In genomic region chr2:69253893-69254292, GRCh38 we compare ENCODE assay signal across 10 cellular contexts.
DNase-seq lines count a peak whose midpoint lies in the region; ATAC-seq, FAIRE-seq and TF ChIP-seq lines count a peak whose summit lies in the region.
"Had no signal": no experiment of that assay in that cellular context is flagged by ENCODE, and none has a peak within 500 bp of the region (broad histone marks: within the 10 kb centered on the region; RNA-seq: fewer than 3 reads in every experiment).

No MANE protein-coding gene starts in this region.

- 27% methylated on average over 7 of the region's 7 CpGs for WGBS in right cardiac atrium
- WGBS in spleen, 5 donors = 73 to 77% (median 76%) methylated on average over 7 of the region's 7 CpGs

- H3K27me3 ChIP-seq in right cardiac atrium (ENCODE audit: control insufficient read depth, insufficient read depth) (no peaks in the 10 kb centered on the region), spleen (replicated peaks in 1 of 7) (peaks cover 0 to 10% (median 0%) of the 10 kb centered on the region in 7 donors)

- no peaks in the 10 kb centered on the region for H3K4me1 Mint-ChIP-seq in activated CD8-positive, alpha-beta T cell treated with anti-CD3 and anti-CD28 coated beads, Interleukin-2, amount 10 ng/mL, durations not matched to agents 7 days and 5 days (ENCODE audit: low read depth)
- H3K4me1 Mint-ChIP-seq in T-helper 2 cell treated with Interferon-gamma antibody and Interleukin-4, amounts not matched to agents 5 μg/mL and 100 μg/mL, for 36 hours (ENCODE audit: low read depth) = no peaks in the 10 kb centered on the region

- no peaks in the 10 kb centered on the region for H3K36me3 Mint-ChIP-seq in activated CD8-positive, alpha-beta T cell treated with anti-CD3 and anti-CD28 coated beads, Interleukin-2, amount 10 ng/mL, durations not matched to agents 7 days and 5 days (ENCODE audit: low read depth)
- no peaks in the 10 kb centered on the region for H3K36me3 Mint-ChIP-seq in T-helper 2 cell treated with Interferon-gamma antibody and Interleukin-4, amounts not matched to agents 5 μg/mL and 100 μg/mL, for 36 hours (ENCODE audit: low read depth)

- no peak for FAIRE-seq in kidney (lab: Jason Lieb, UNC)
- FAIRE-seq: GM12891 had no signal

- H3K27ac ChIP-seq in right cardiac atrium (ENCODE audit: low read length) (no peak overlapping the region), spleen (peak overlapping the region in 7 of 8 donors; percentile 16 to 68 (median 49)), kidney (ENCODE audit: low read depth in 2 of 2, low read length in 2 of 2) (peak overlapping the region in 1 of 2 donors; percentile 55)

- no peak for TF ChIP-seq CTCF in HFF-Myc (IDR thresholded peaks at IDR 0.05; ENCODE audit: low read depth, low read length, missing control alignments)
- no peak for TF ChIP-seq CTCF in spleen (IDR thresholded peaks at IDR 0.05 in 8 of 11, conservative IDR thresholded peaks at IDR 0.05 in 3 of 11)
- TF ChIP-seq CTCF in kidney (IDR thresholded peaks at IDR 0.05; ENCODE audit: borderline replicate concordance, extremely low read depth, insufficient read depth) = no peak

- H3K4me3 ChIP-seq in HFF-Myc (replicated peaks; ENCODE audit: low read depth, low read length) = no peak overlapping the region
- H3K4me3 ChIP-seq in right cardiac atrium (ENCODE audit: low read length) = no peak overlapping the region
- H3K4me3 ChIP-seq in spleen = no peak overlapping the region
- no peak overlapping the region for H3K4me3 ChIP-seq in kidney (ENCODE audit: low read length in 2 of 2)

- peak; percentile 39 for DNase-seq in HFF-Myc (ENCODE audit: extremely low read depth, low read depth)
- peak; percentile 92 for DNase-seq in astrocyte of the hippocampus (ENCODE audit: low read depth, low spot score)
- peak in 2 of 3 donors; percentile 55 to 69 for DNase-seq in right cardiac atrium
- no peak for DNase-seq in spleen
- no peak for DNase-seq in activated CD8-positive, alpha-beta T cell treated with anti-CD3 and anti-CD28 coated beads, Interleukin-2, amount 10 ng/mL, durations not matched to agents 7 days and 5 days
- DNase-seq in T-helper 2 cell treated with Interferon-gamma antibody and Interleukin-4, amounts not matched to agents 5 μg/mL and 100 μg/mL, for 36 hours (ENCODE audit: low spot score) = no peak
- DNase-seq in kidney = no peak
- DNase-seq: NCI-H2171 treated with DMSO at 0.1 percent for 48 hours had no signal

- ATAC-seq in right cardiac atrium = peak; percentile 94 to 97
- no peak for ATAC-seq in HG03460 (IDR thresholded peaks at IDR 0.05; ENCODE audit: unreplicated experiment)
- no peak for ATAC-seq in activated CD8-positive, alpha-beta T cell treated with anti-CD3 and anti-CD28 coated beads, Interleukin-2, amount 10 ng/mL, durations not matched to agents 7 days and 5 days

- H3K27ac Mint-ChIP-seq in activated CD8-positive, alpha-beta T cell treated with anti-CD3 and anti-CD28 coated beads, Interleukin-2, amount 10 ng/mL, durations not matched to agents 7 days and 5 days = no peak overlapping the region
- H3K27ac Mint-ChIP-seq in T-helper 2 cell treated with Interferon-gamma antibody and Interleukin-4, amounts not matched to agents 5 μg/mL and 100 μg/mL, for 36 hours = no peak overlapping the region

- no peak for TF ChIP-seq POLR2A in spleen (IDR thresholded peaks at IDR 0.05)

- CTCF ChIA-PET in activated CD8-positive, alpha-beta T cell treated with anti-CD3 and anti-CD28 coated beads, Interleukin-2, amount 10 ng/mL, durations not matched to agents 7 days and 5 days (lab: Charles Lee) = no interaction called here

- H3K27me3 Mint-ChIP-seq in activated CD8-positive, alpha-beta T cell treated with anti-CD3 and anti-CD28 coated beads, Interleukin-2, amount 10 ng/mL, durations not matched to agents 7 days and 5 days (ENCODE audit: low read depth) = peaks cover 36% of the 10 kb centered on the region
- H3K27me3 Mint-ChIP-seq in T-helper 2 cell treated with Interferon-gamma antibody and Interleukin-4, amounts not matched to agents 5 μg/mL and 100 μg/mL, for 36 hours (ENCODE audit: low read depth) = peaks cover 30% of the 10 kb centered on the region

- H3K9me3 ChIP-seq in right cardiac atrium (ENCODE audit: control insufficient read depth, low read length) (no peaks in the 10 kb centered on the region), spleen (peaks cover 0 to 10% (median 6%) of the 10 kb centered on the region in 8 donors), kidney (ENCODE audit: control insufficient read depth in 1 of 2, low read length in 2 of 2) (no peaks in the 10 kb centered on the region)

- peaks cover 3% of the 10 kb centered on the region for H3K9me3 Mint-ChIP-seq in activated CD8-positive, alpha-beta T cell treated with anti-CD3 and anti-CD28 coated beads, Interleukin-2, amount 10 ng/mL, durations not matched to agents 7 days and 5 days (ENCODE audit: insufficient read depth)
- H3K9me3 Mint-ChIP-seq in T-helper 2 cell treated with Interferon-gamma antibody and Interleukin-4, amounts not matched to agents 5 μg/mL and 100 μg/mL, for 36 hours = no peaks in the 10 kb centered on the region

- no peak overlapping the region for H3K4me3 Mint-ChIP-seq in activated CD8-positive, alpha-beta T cell treated with anti-CD3 and anti-CD28 coated beads, Interleukin-2, amount 10 ng/mL, durations not matched to agents 7 days and 5 days
- H3K4me3 Mint-ChIP-seq in T-helper 2 cell treated with Interferon-gamma antibody and Interleukin-4, amounts not matched to agents 5 μg/mL and 100 μg/mL, for 36 hours = no peak overlapping the region

- H3K36me3 ChIP-seq in spleen = no peaks in the 10 kb centered on the region
- no peaks in the 10 kb centered on the region for H3K36me3 ChIP-seq in kidney (ENCODE audit: control insufficient read depth in 1 of 2, insufficient read depth in 2 of 2, low read length in 2 of 2)

- H3K9ac ChIP-seq in kidney (ENCODE audit: low read length in 2 of 2) = no peak overlapping the region

- H3K4me1 ChIP-seq in right cardiac atrium (ENCODE audit: control insufficient read depth, insufficient read depth, low read length) (peaks cover 2% of the 10 kb centered on the region), spleen (peaks cover 0 to 4% (median 0%) of the 10 kb centered on the region in 6 donors), kidney (ENCODE audit: control insufficient read depth in 1 of 2, insufficient read depth in 1 of 2, low read depth in 1 of 2, low read length in 2 of 2) (no peaks in the 10 kb centered on the region)

- intact Hi-C loops in right cardiac atrium (cut with DNase I) (no loop called here), spleen (cut with DNase I; ENCODE audit: low total_unique reads) (no loop called here), kidney (cut with DNase I) (no loop called here)

- POLR2A ChIA-PET in activated CD8-positive, alpha-beta T cell treated with anti-CD3 and anti-CD28 coated beads, Interleukin-2, amount 10 ng/mL, durations not matched to agents 7 days and 5 days (lab: Charles Lee) = no interaction called here

Comparison
In these comparisons a context has a peak if more than half of its experiments do, and no peak if none do; other contexts are left out.
1. DNase-seq: peak in HFF-Myc (single experiment), astrocyte of the hippocampus (single experiment) and right cardiac atrium (2 of 3); none in spleen (single experiment), activated CD8-positive, alpha-beta T cell treated with anti-CD3 and anti-CD28 coated beads, Interleukin-2, amount 10 ng/mL, durations not matched to agents 7 days and 5 days (single experiment), T-helper 2 cell treated with Interferon-gamma antibody and Interleukin-4, amounts not matched to agents 5 μg/mL and 100 μg/mL, for 36 hours (single experiment) and kidney (single experiment).
2. ATAC-seq: peak in right cardiac atrium (2 of 2); none in HG03460 (single experiment) and activated CD8-positive, alpha-beta T cell treated with anti-CD3 and anti-CD28 coated beads, Interleukin-2, amount 10 ng/mL, durations not matched to agents 7 days and 5 days (single experiment).